22 cellular contexts compared by ENCODE assay signal in genomic region chr13:24900507-24900906, GRCh38.
A peak's percentile ranks its signal among the peaks of the same experiment; 100 is the strongest.
DNase-seq lines count a peak whose midpoint lies in the region; ATAC-seq, FAIRE-seq and TF ChIP-seq lines count a peak whose summit lies in the region.
"Had no signal": no experiment of that assay in that cellular context is flagged by ENCODE, and none has a peak within 500 bp of the region (broad histone marks: within the 10 kb centered on the region; RNA-seq: fewer than 3 reads in every experiment).

No MANE protein-coding gene starts in this region.

- SMC1A ChIA-PET in GM12878 (lab: Charles Lee; ENCODE audit: uncharacterized antibody, unreplicated experiment): no interaction called here

- no peak overlapping the region for H3K4me2 ChIP-seq in GM12878 (ENCODE audit: control insufficient read depth, insufficient read depth)
- H3K4me2 ChIP-seq: PC-9 had no signal

- CTCF ChIA-PET in GM12878 (lab: Yijun Ruan, JAX): no interaction called here

- intact Hi-C loops in GM12878 (cut with micrococcal nuclease; ENCODE audit: unreplicated experiment): no loop called here

- no peaks in the 10 kb centered on the region for H3K9me3 ChIP-seq in GM12878 (replicated peaks; ENCODE audit: control insufficient read depth, insufficient read depth, low read length)
- H3K9me3 ChIP-seq: ascending aorta, right lobe of liver, testis had no signal

- peak; percentile 89 for ATAC-seq in GM18502 (IDR thresholded peaks at IDR 0.05; ENCODE audit: poor library complexity, unreplicated experiment)
- peak; percentile 63 for ATAC-seq in GM21526 (IDR thresholded peaks at IDR 0.05; ENCODE audit: low FRiP score, unreplicated experiment)
- peak; percentile 53 for ATAC-seq in HG03442 (IDR thresholded peaks at IDR 0.05; ENCODE audit: unreplicated experiment)
- ATAC-seq in GM12878: peak; percentile 80
- ATAC-seq: K562, right lobe of liver had no signal

- H3K79me2 ChIP-seq in GM12878 (ENCODE audit: control insufficient read depth, insufficient read depth, low read length): no peaks in the 10 kb centered on the region

- no peaks in the 10 kb centered on the region for H4K20me1 ChIP-seq in GM12878 (ENCODE audit: control insufficient read depth, insufficient read depth)

- no peak for FAIRE-seq in GM12878 (lab: Jason Lieb, UNC)
- FAIRE-seq: K562 had no signal

- BruUV-seq in GM12878 (replicated peaks; lab: Mats Ljungman, UMichigan): no TSS peak

- H3K9ac ChIP-seq in GM12878 (ENCODE audit: control insufficient read depth, insufficient read depth, low read length): no peak overlapping the region

- RAD21 ChIA-PET in GM12878 (lab: Charles Lee; ENCODE audit: unreplicated experiment): interaction anchor here (0.6 kb wide), 1 partner anchor 952 kb away, joined by 3 read pairs; no protein-coding TSS in a partner anchor

- TF ChIP-seq POLR2A in GM12878 (IDR thresholded peaks at IDR 0.05; ENCODE audit: low read depth, low read length): no peak

- H3K4me1 ChIP-seq in GM12878 (ENCODE audit: control insufficient read depth, insufficient read depth, low read length): peaks cover 5% of the 10 kb centered on the region; the same call in 1 of the 2 replicates
- H3K4me1 ChIP-seq: ascending aorta, right lobe of liver, testis had no signal

- no peak overlapping the region for H3K27ac ChIP-seq in GM12878 (ENCODE audit: control insufficient read depth, insufficient read depth)
- H3K27ac ChIP-seq: ascending aorta, coronary artery, HL-60, PC-9, right lobe of liver, testis had no signal

- H3K4me3 ChIP-seq in GM12878: no peak overlapping the region
- H3K4me3 ChIP-seq: ascending aorta, coronary artery, K562, PC-9, right lobe of liver, testis had no signal

- peaks cover 8 to 21% of the 10 kb centered on the region in 2 experiments for H3K36me3 ChIP-seq in GM12878 (ENCODE audit: control insufficient read depth in 2 of 2, insufficient read depth in 2 of 2, low read length in 1 of 2)
- H3K36me3 ChIP-seq: right lobe of liver had no signal

- TF ChIP-seq EP300 in GM12878 (IDR thresholded peaks at IDR 0.05; ENCODE audit: borderline replicate concordance in 1 of 2, control insufficient read depth in 1 of 2, low read depth in 2 of 2, low read length in 2 of 2): no peak

- POLR2A ChIA-PET in GM12878 (lab: Charles Lee): no interaction called here

- no peak for TF ChIP-seq CTCF in GM12878 (IDR thresholded peaks at IDR 0.05 in 2 of 3, conservative IDR thresholded peaks at IDR 0.05 in 1 of 3; ENCODE audit: control insufficient read depth in 2 of 3, extremely low read depth in 1 of 3, insufficient read depth in 1 of 3, low read depth in 3 of 3, low read length in 3 of 3)

- no peak overlapping the region for H2AFZ ChIP-seq in GM12878 (ENCODE audit: control insufficient read depth, low read depth, low read length)
- H2AFZ ChIP-seq: PC-9 had no signal

- DNase-seq in GM12878 (ENCODE audit: low read depth, low spot score): no peak
- DNase-seq in T1000 (lab: John Stamatoyannopoulos, UW): no peak
- no peak for DNase-seq in globus pallidus (ENCODE audit: low spot score)
- DNase-seq in activated CD4-positive, alpha-beta T cell treated with anti-CD3 and anti-CD28 coated beads, Interleukin-2, amount 50 U/mL, for 1 hour: no peak
- no peak for DNase-seq in NCI-H748 treated with DMSO at 0.1 percent for 48 hours (lab: John Stamatoyannopoulos, UW)
- DNase-seq: activated gamma-delta T cell; Calu3; GF-D8; islet precursor cell; NCI-H1436 treated with DMSO at 0.1 percent for 48 hours; NCI-H446 treated with DMSO at 0.1 percent for 48 hours; PC-9; right lobe of liver; stimulated activated CD4-positive, alpha-beta T cell treated with anti-CD3 and anti-CD28 coated beads, Interleukin-1b, Interleukin-23, amount 100 ng/mL, for 48 hours; testis had no signal

- no peak for TF ChIP-seq RAD21 in GM12878 (IDR thresholded peaks at IDR 0.05; ENCODE audit: insufficient read depth, low read depth, low read length)

- H3K27me3 ChIP-seq in GM12878 (replicated peaks in 1 of 2; ENCODE audit: control insufficient read depth in 2 of 2, insufficient read depth in 2 of 2, low read length in 1 of 2): no peaks in the 10 kb centered on the region
- H3K27me3 ChIP-seq: ascending aorta, right lobe of liver, testis had no signal

- 47% methylated on average over 7 of the region's 9 CpGs for WGBS in GM12878 (ENCODE audit: insufficient coverage, insufficient replicate concordance, low lambda C conversion rate, missing lambda C conversion rate)

- in situ Hi-C loops in GM12878 (cut with MboI): no loop called here

TF ChIP-seq in GM12878, 131 proteins besides CTCF, POLR2A, EP300 and RAD21:
- TF ChIP-seq TAF1 (IDR thresholded peaks at IDR 0.05; ENCODE audit: borderline replicate concordance, low read depth, low read length): no peak
- TF ChIP-seq SPI1 (IDR thresholded peaks at IDR 0.05; ENCODE audit: borderline replicate concordance, insufficient read depth, low read depth, low read length): peak; percentile 49; the same call in 1 of the 2 replicates
